Comparison of ENCODE assay signal across 9 cellular contexts in genomic region chr3:158313344-158313927, GRCh38.
DNase-seq lines count a peak whose midpoint lies in the region; ATAC-seq and TF ChIP-seq lines count a peak whose summit lies in the region.
"Had no signal": no experiment of that assay in that cellular context is flagged by ENCODE, and none has a peak within 500 bp of the region (broad histone marks: within the 10 kb centered on the region; RNA-seq: fewer than 3 reads in every experiment).

No MANE protein-coding gene starts in this region.

- no peak overlapping the region for H4K8ac ChIP-seq in mesenchymal stem cell (ENCODE audit: low read length)

- H3K4ac ChIP-seq in mesenchymal stem cell (ENCODE audit: low read depth in 1 of 2, low read length in 2 of 2) = no peak overlapping the region

- H3K14ac ChIP-seq in mesenchymal stem cell (ENCODE audit: low read length in 2 of 2) = no peak overlapping the region

- H3K4me3 ChIP-seq in mesenchymal stem cell (ENCODE audit: insufficient read depth in 1 of 2, low read depth in 1 of 2, low read length in 2 of 2) = no peak overlapping the region
- H3K4me3 ChIP-seq: SJSA1 had no signal

- peak; percentile 77 for TF ChIP-seq CTCF in VCaP (conservative IDR thresholded peaks at IDR 0.05)

- H4K91ac ChIP-seq in mesenchymal stem cell (ENCODE audit: low read length) = no peak overlapping the region

- no peak overlapping the region for H3K23ac ChIP-seq in mesenchymal stem cell (ENCODE audit: low read length in 2 of 2)

- no peak overlapping the region for H3K27ac ChIP-seq in VCaP
- H3K27ac ChIP-seq in mesenchymal stem cell (ENCODE audit: low read length, poor library complexity, severe bottlenecking) = no peak overlapping the region
- H3K27ac ChIP-seq: SJSA1 had no signal

- H3K4me1 ChIP-seq in mesenchymal stem cell (ENCODE audit: control insufficient read depth, insufficient read depth, low read depth, low read length) = no peaks in the 10 kb centered on the region
- H3K4me1 ChIP-seq: SJSA1 had no signal

- H3K27me3 ChIP-seq in mesenchymal stem cell (ENCODE audit: control insufficient read depth in 1 of 2, insufficient read depth in 1 of 2, low read length in 2 of 2) = no peaks in the 10 kb centered on the region
- H3K27me3 ChIP-seq: SJSA1 had no signal

- no peak overlapping the region for H3K4me2 ChIP-seq in mesenchymal stem cell (ENCODE audit: low read length, poor library complexity, severe bottlenecking)

- H3K18ac ChIP-seq in mesenchymal stem cell (ENCODE audit: low read depth in 1 of 2, low read length in 2 of 2) = no peak overlapping the region

- no peak overlapping the region for H2BK15ac ChIP-seq in mesenchymal stem cell (ENCODE audit: low read depth, poor library complexity, severe bottlenecking)

- peaks cover 1% of the 10 kb centered on the region for H3K79me1 ChIP-seq in mesenchymal stem cell (replicated peaks; ENCODE audit: low read length, poor library complexity, severe bottlenecking)

- peak; percentile 17 for DNase-seq in DMS153 (lab: John Stamatoyannopoulos, UW)
- DNase-seq in NCI-H1048 (lab: John Stamatoyannopoulos, UW) = peak; percentile 2
- DNase-seq in mesenchymal stem cell = peak; percentile 43
- DNase-seq in inferior parietal cortex (ENCODE audit: extremely low spot score) = no peak
- DNase-seq in activated CD4-positive, CD25-positive, alpha-beta regulatory T cell (lab: John Stamatoyannopoulos, UW) = no peak

- no peak overlapping the region for H2BK120ac ChIP-seq in mesenchymal stem cell (ENCODE audit: low read depth, low read length)

- H2BK12ac ChIP-seq in mesenchymal stem cell (ENCODE audit: low read length in 2 of 2) = no peak overlapping the region

- no peaks in the 10 kb centered on the region for H3K9me3 ChIP-seq in mesenchymal stem cell (ENCODE audit: control insufficient read depth, low read length)
- H3K9me3 ChIP-seq: SJSA1 had no signal

- no peak overlapping the region for H3K9ac ChIP-seq in mesenchymal stem cell (ENCODE audit: low read length)

- no peak overlapping the region for H2BK5ac ChIP-seq in mesenchymal stem cell (ENCODE audit: low read depth, low read length, poor library complexity, severe bottlenecking)

- no CpG with 5 or more reads among the region's 3 CpGs for WGBS in mesenchymal stem cell

- H3K36me3 ChIP-seq in mesenchymal stem cell (ENCODE audit: control insufficient read depth in 1 of 2, insufficient read depth in 2 of 2, low read depth in 1 of 2, low read length in 2 of 2) = no peaks in the 10 kb centered on the region
- H3K36me3 ChIP-seq: SJSA1 had no signal

- ATAC-seq in GM21390 (IDR thresholded peaks at IDR 0.05; ENCODE audit: unreplicated experiment) (peak; percentile 40), HG02571 (IDR thresholded peaks at IDR 0.05; ENCODE audit: unreplicated experiment) (no peak)

- no peak overlapping the region for H2AFZ ChIP-seq in mesenchymal stem cell (ENCODE audit: low read depth, low read length)

- H2AK5ac ChIP-seq in mesenchymal stem cell (ENCODE audit: low read length, severe bottlenecking) = no peak overlapping the region

Comparison
In these comparisons a context has a peak if more than half of its experiments do, and no peak if none do; other contexts are left out.
1. DNase-seq: peak in DMS153 (single experiment), NCI-H1048 (single experiment) and mesenchymal stem cell (single experiment); none in inferior parietal cortex (single experiment) and activated CD4-positive, CD25-positive, alpha-beta regulatory T cell (0 of 4).